Comparison of ENCODE assay signal across 18 cellular contexts in the genomic region with DNA sequence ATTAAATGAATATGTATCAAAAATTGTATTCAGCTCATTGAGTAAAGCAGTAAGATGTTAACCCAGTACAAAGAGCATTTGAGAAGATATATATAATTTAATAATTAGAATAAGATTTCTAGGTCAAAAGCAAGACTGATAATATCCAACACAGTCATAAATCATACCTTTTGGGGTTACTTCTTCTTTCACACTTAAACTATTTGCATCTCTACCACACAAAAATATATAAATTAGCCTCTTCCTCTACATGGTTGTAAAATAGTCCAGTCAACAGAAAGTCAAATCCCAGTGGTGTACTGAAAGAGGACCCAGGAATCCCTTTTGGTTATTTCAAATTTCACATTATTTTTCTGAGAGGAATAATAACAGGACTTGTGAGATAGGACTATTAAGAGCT.
"Had no signal": no experiment of that assay in that cellular context is flagged by ENCODE, and none has a peak within 500 bp of the region (broad histone marks: within the 10 kb centered on the region; RNA-seq: fewer than 3 reads in every experiment).

No MANE protein-coding gene starts in this region.

- DNase-seq: effector memory CD8-positive, alpha-beta T cell; gastrocnemius medialis; glutamatergic neuron; kidney; left cardiac atrium; left ventricle myocardium inferior; lower lobe of right lung; mesenchymal stem cell; midbrain; nephron progenitor cell; right lobe of liver; stimulated activated CD4-positive, alpha-beta T cell treated with anti-CD3 and anti-CD28 coated beads, Interleukin-4, amount 100 ng/mL, for 1 hour; stimulated activated CD8-positive, alpha-beta memory T cell treated with anti-CD3 and anti-CD28 coated beads, Interleukin-4, amount 100 ng/mL, for 48 hours; stimulated activated naive CD8-positive, alpha-beta T cell treated with anti-CD3 and anti-CD28 coated beads, Interleukin-15, amount 100 ng/mL, for 72 hours; testis; upper lobe of right lung had no signal

- ATAC-seq: effector memory CD8-positive, alpha-beta T cell; gastrocnemius medialis; left cardiac atrium; lower lobe of right lung; right lobe of liver; stimulated activated effector memory CD8-positive, alpha-beta T cell treated with anti-CD3 and anti-CD28 coated beads, Interleukin-12 subunit alpha, Interleukin-12 subunit beta, amount 100 ng/mL, for 72 hours; stimulated activated naive CD8-positive, alpha-beta T cell treated with anti-CD3 and anti-CD28 coated beads, Interleukin-15, amount 100 ng/mL, for 72 hours; upper lobe of right lung had no signal

- H3K4me1 Mint-ChIP-seq: nephron progenitor cell; stimulated activated effector memory CD8-positive, alpha-beta T cell treated with anti-CD3 and anti-CD28 coated beads, Interleukin-12 subunit alpha, Interleukin-12 subunit beta, amount 100 ng/mL, for 72 hours had no signal

- H3K9me3 Mint-ChIP-seq: effector memory CD8-positive, alpha-beta T cell; stimulated activated effector memory CD8-positive, alpha-beta T cell treated with anti-CD3 and anti-CD28 coated beads, Interleukin-12 subunit alpha, Interleukin-12 subunit beta, amount 100 ng/mL, for 72 hours had no signal

- H3K4me3 Mint-ChIP-seq: dendritic cell treated with granulocyte-macrophage colony-stimulating factor and Interleukin-4, amounts not matched to agents 40 ng/mL and 50 ng/mL, for 4 days; effector memory CD8-positive, alpha-beta T cell; nephron progenitor cell; stimulated activated effector memory CD8-positive, alpha-beta T cell treated with anti-CD3 and anti-CD28 coated beads, Interleukin-12 subunit alpha, Interleukin-12 subunit beta, amount 100 ng/mL, for 72 hours; stimulated activated naive CD8-positive, alpha-beta T cell treated with anti-CD3 and anti-CD28 coated beads, Interleukin-15, amount 100 ng/mL, for 72 hours had no signal

- H3K27ac Mint-ChIP-seq: dendritic cell treated with granulocyte-macrophage colony-stimulating factor and Interleukin-4, amounts not matched to agents 40 ng/mL and 50 ng/mL, for 4 days; effector memory CD8-positive, alpha-beta T cell; nephron progenitor cell; stimulated activated effector memory CD8-positive, alpha-beta T cell treated with anti-CD3 and anti-CD28 coated beads, Interleukin-12 subunit alpha, Interleukin-12 subunit beta, amount 100 ng/mL, for 72 hours; stimulated activated naive CD8-positive, alpha-beta T cell treated with anti-CD3 and anti-CD28 coated beads, Interleukin-15, amount 100 ng/mL, for 72 hours had no signal

- H3K27me3 Mint-ChIP-seq: dendritic cell treated with granulocyte-macrophage colony-stimulating factor and Interleukin-4, amounts not matched to agents 40 ng/mL and 50 ng/mL, for 4 days had no signal

- H3K36me3 Mint-ChIP-seq: stimulated activated effector memory CD8-positive, alpha-beta T cell treated with anti-CD3 and anti-CD28 coated beads, Interleukin-12 subunit alpha, Interleukin-12 subunit beta, amount 100 ng/mL, for 72 hours had no signal
